In genomic region chrX:50067435-50068292, GRCh38 we compare ENCODE assay signal across 8 cellular contexts.
DNase-seq lines count a peak whose midpoint lies in the region; ATAC-seq and TF ChIP-seq lines count a peak whose summit lies in the region.

No MANE protein-coding gene starts in this region.

- no peaks in the 10 kb centered on the region for H3K27me3 Mint-ChIP-seq in WTC11 (ENCODE audit: low read depth)

- peak overlapping the region; percentile 94 for H3K27ac Mint-ChIP-seq in WTC11

- H3K4me3 ChIP-seq in iPS-18a (ENCODE audit: low read length) (peak overlapping the region; percentile 54), gastrocnemius medialis (no peak overlapping the region), heart left ventricle (no peak overlapping the region)

- peaks cover 9% of the 10 kb centered on the region for H3K4me1 ChIP-seq in iPS-18a (ENCODE audit: control insufficient read depth, low read depth, low read length)
- no peaks in the 10 kb centered on the region for H3K4me1 ChIP-seq in gastrocnemius medialis
- no peaks in the 10 kb centered on the region for H3K4me1 ChIP-seq in heart left ventricle

- POLR2A ChIA-PET in WTC11 (lab: Charles Lee), result interaction anchor here (0.8 to 1.1 kb wide), 2 partner anchors 18 to 146 kb away, joined by 3 read pairs; partner anchors contain the start of gene CLCN5

- H3K27me3 ChIP-seq in iPS-18a (ENCODE audit: control insufficient read depth, insufficient read depth, low read length) (no peaks in the 10 kb centered on the region), gastrocnemius medialis (peaks cover 0 to 3% (median 0%) of the 10 kb centered on the region in 3 donors), heart left ventricle (peaks cover 0 to 6% (median 0%) of the 10 kb centered on the region in 9 donors)

- CTCF ChIA-PET in WTC11 (lab: Charles Lee), result interaction anchor here (1.0 to 1.3 kb wide), 2 partner anchors 14 to 148 kb away, joined by 3 read pairs; no protein-coding TSS in a partner anchor

- DNase-seq in NCI-H1092 (lab: John Stamatoyannopoulos, UW) (peak; percentile 78), WTC11 (ENCODE audit: low spot score) (peak; percentile 39), substantia nigra (lab: John Stamatoyannopoulos, UW) (peak in 32 of 49 donors; percentile 0 to 66 (median 13)), gastrocnemius medialis (no peak), heart left ventricle (no peak)

- in situ Hi-C loops in gastrocnemius medialis (cut with MboI; ENCODE audit: low sequenced_read_pairs in 4 of 4), result no loop called here

- H3K36me3 ChIP-seq in iPS-18a (ENCODE audit: control insufficient read depth, low read depth, low read length), result no peaks in the 10 kb centered on the region
- H3K36me3 ChIP-seq in gastrocnemius medialis, result no peaks in the 10 kb centered on the region
- H3K36me3 ChIP-seq in heart left ventricle, result no peaks in the 10 kb centered on the region

- H3K9me3 ChIP-seq in iPS-18a (ENCODE audit: control insufficient read depth, low read depth, low read length) (peaks cover 12% of the 10 kb centered on the region), gastrocnemius medialis (no peaks in the 10 kb centered on the region), heart left ventricle (no peaks in the 10 kb centered on the region)

- H3K9me3 Mint-ChIP-seq in WTC11, result no peaks in the 10 kb centered on the region

- WGBS in heart left ventricle, 4 donors, result 24 to 34% (median 34%) methylated on average over 8 to 9 of the region's 9 CpGs

- intact Hi-C loops in gastrocnemius medialis (cut with DNase I; ENCODE audit: low total_unique reads), result no loop called here
- intact Hi-C loops in heart left ventricle (cut with DNase I), result no loop called here

- ATAC-seq in WTC11, result peak; percentile 95
- no peak for ATAC-seq in gastrocnemius medialis
- no peak for ATAC-seq in HG03442 (IDR thresholded peaks at IDR 0.05; ENCODE audit: unreplicated experiment)
- no peak for ATAC-seq in heart left ventricle
- ATAC-seq in HG03025 (IDR thresholded peaks at IDR 0.05; ENCODE audit: low FRiP score, unreplicated experiment), result no peak

- TF ChIP-seq POLR2A in gastrocnemius medialis (IDR thresholded peaks at IDR 0.05) (no peak), heart left ventricle (IDR thresholded peaks at IDR 0.05) (no peak)

- peaks cover 2% of the 10 kb centered on the region; the same call in 1 of the 2 replicates for H3K36me3 Mint-ChIP-seq in WTC11

- peak overlapping the region; percentile 84 for H3K27ac ChIP-seq in iPS-18a (ENCODE audit: low read length)
- H3K27ac ChIP-seq in substantia nigra (ENCODE audit: low read depth, low read length, poor library complexity, severe bottlenecking), result no peak overlapping the region
- no peak overlapping the region for H3K27ac ChIP-seq in gastrocnemius medialis
- H3K27ac ChIP-seq in heart left ventricle, result no peak overlapping the region

- peaks cover 14% of the 10 kb centered on the region for H3K4me1 Mint-ChIP-seq in WTC11

- peak overlapping the region; percentile 74 for H3K9ac ChIP-seq in iPS-18a (ENCODE audit: low read length)

- TF ChIP-seq CTCF in WTC11 (IDR thresholded peaks at IDR 0.05) (no peak), gastrocnemius medialis (IDR thresholded peaks at IDR 0.05 in 4 of 5, conservative IDR thresholded peaks at IDR 0.05 in 1 of 5) (no peak), heart left ventricle (IDR thresholded peaks at IDR 0.05) (no peak)

- peak overlapping the region; percentile 57 for H3K4me3 Mint-ChIP-seq in WTC11

TF ChIP-seq in WTC11, 78 proteins besides CTCF, POLR2A, EP300 and RAD21:
- TF ChIP-seq, protein P1, sequence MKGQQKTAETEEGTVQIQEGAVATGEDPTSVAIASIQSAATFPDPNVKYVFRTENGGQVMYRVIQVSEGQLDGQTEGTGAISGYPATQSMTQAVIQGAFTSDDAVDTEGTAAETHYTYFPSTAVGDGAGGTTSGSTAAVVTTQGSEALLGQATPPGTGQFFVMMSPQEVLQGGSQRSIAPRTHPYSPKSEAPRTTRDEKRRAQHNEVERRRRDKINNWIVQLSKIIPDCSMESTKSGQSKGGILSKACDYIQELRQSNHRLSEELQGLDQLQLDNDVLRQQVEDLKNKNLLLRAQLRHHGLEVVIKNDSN (CRISPR knock-in tag; IDR thresholded peaks at IDR 0.05), result peak; percentile 84
- no peak for TF ChIP-seq ZNF232 (CRISPR knock-in tag; IDR thresholded peaks at IDR 0.05)
- no peak for TF ChIP-seq ELF4 (CRISPR knock-in tag; IDR thresholded peaks at IDR 0.05; ENCODE audit: low read depth)
- TF ChIP-seq HMGA2 (CRISPR knock-in tag; IDR thresholded peaks at IDR 0.05), result no peak
- TF ChIP-seq, protein P2, sequence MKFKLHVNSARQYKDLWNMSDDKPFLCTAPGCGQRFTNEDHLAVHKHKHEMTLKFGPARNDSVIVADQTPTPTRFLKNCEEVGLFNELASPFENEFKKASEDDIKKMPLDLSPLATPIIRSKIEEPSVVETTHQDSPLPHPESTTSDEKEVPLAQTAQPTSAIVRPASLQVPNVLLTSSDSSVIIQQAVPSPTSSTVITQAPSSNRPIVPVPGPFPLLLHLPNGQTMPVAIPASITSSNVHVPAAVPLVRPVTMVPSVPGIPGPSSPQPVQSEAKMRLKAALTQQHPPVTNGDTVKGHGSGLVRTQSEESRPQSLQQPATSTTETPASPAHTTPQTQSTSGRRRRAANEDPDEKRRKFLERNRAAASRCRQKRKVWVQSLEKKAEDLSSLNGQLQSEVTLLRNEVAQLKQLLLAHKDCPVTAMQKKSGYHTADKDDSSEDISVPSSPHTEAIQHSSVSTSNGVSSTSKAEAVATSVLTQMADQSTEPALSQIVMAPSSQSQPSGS (CRISPR knock-in tag; IDR thresholded peaks at IDR 0.05; ENCODE audit: borderline replicate concordance, low read depth), result no peak
- TF ChIP-seq OVOL2 (CRISPR knock-in tag; IDR thresholded peaks at IDR 0.05; ENCODE audit: borderline replicate concordance), result no peak
- TF ChIP-seq, protein P3, sequence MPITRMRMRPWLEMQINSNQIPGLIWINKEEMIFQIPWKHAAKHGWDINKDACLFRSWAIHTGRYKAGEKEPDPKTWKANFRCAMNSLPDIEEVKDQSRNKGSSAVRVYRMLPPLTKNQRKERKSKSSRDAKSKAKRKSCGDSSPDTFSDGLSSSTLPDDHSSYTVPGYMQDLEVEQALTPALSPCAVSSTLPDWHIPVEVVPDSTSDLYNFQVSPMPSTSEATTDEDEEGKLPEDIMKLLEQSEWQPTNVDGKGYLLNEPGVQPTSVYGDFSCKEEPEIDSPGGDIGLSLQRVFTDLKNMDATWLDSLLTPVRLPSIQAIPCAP (CRISPR knock-in tag; IDR thresholded peaks at IDR 0.05), result no peak
- peak; percentile 88 for TF ChIP-seq USF2 (CRISPR knock-in tag; IDR thresholded peaks at IDR 0.05)
- TF ChIP-seq ZNF219 (CRISPR knock-in tag; IDR thresholded peaks at IDR 0.05; ENCODE audit: borderline replicate concordance), result no peak
- no peak for TF ChIP-seq AR (CRISPR knock-in tag; IDR thresholded peaks at IDR 0.05)
- no peak for TF ChIP-seq ZNF416 (CRISPR knock-in tag; IDR thresholded peaks at IDR 0.05)
- TF ChIP-seq CREB1 (CRISPR knock-in tag; IDR thresholded peaks at IDR 0.05), result no peak
- TF ChIP-seq ZBTB43 (CRISPR knock-in tag; IDR thresholded peaks at IDR 0.05), result no peak
- TF ChIP-seq RELA (CRISPR knock-in tag; IDR thresholded peaks at IDR 0.05; ENCODE audit: borderline replicate concordance), result no peak
- no peak for TF ChIP-seq SMAD3 (CRISPR knock-in tag; IDR thresholded peaks at IDR 0.05; ENCODE audit: borderline replicate concordance)
- no peak for TF ChIP-seq SOX15 (CRISPR knock-in tag; IDR thresholded peaks at IDR 0.05)

Comparison
In these comparisons a context has a peak if more than half of its experiments do, and no peak if none do; other contexts are left out.
1. DNase-seq: peak in NCI-H1092 (single experiment), WTC11 (single experiment) and substantia nigra (32 of 49); none in gastrocnemius medialis (0 of 2) and heart left ventricle (0 of 5).